ENCODE assay signal across 24 cellular contexts in the genomic region with DNA sequence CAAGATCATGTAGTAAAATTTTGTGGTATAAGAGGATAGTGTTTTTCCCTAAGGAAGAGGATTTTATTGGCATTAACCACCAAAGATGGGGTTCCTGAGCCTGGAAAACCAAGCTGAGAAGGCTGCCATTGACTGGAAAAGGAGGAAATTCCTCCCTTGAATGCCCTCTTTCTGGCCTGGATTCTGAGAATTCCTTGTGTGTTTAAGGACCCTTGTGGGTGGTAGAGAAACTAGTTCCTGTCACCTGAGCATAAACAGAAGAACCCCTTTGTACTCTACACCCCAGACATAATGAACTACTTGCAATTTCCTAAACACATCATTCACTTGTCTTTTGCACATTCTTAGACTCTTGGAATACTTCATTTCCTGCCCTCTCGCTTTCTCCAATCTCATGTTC. TPM values are rescaled to one million over a fixed set of nuclear protein-coding genes. Genes with fewer than 3 reads are reported as not detected.
DNase-seq lines count a peak whose midpoint lies in the region; ATAC-seq and TF ChIP-seq lines count a peak whose summit lies in the region.
"Had no signal": no experiment of that assay in that cellular context is flagged by ENCODE, and none has a peak within 500 bp of the region (broad histone marks: within the 10 kb centered on the region; RNA-seq: fewer than 3 reads in every experiment).

No MANE protein-coding gene starts in this region.

- peak overlapping the region; percentile 24 for H3K4me3 Mint-ChIP-seq in progenitor cell of endocrine pancreas (ENCODE audit: low read depth)
- H3K4me3 Mint-ChIP-seq: activated naive CD4-positive, alpha-beta T cell treated with anti-CD3 and anti-CD28 coated beads, Interleukin-2, amount 10 ng/mL, durations not matched to agents 7 days and 5 days; activated T-helper 1 cell treated with anti-CD3 and anti-CD28 coated beads, Interleukin-12 subunit alpha, Interleukin-12 subunit beta, Interleukin-2, Interleukin-4 antibody, amounts not matched to agents 30 ng/mL and 10 ng/mL and 1 ng/mL, durations not matched to agents 14 hours and 24 hours and 36 hours; natural killer cell had no signal

- H2AFZ ChIP-seq in SK-N-SH (ENCODE audit: low read depth) = no peak overlapping the region

- H3K4me3 ChIP-seq in HUES48 (ENCODE audit: low read depth, low read length) (0 out of 2 replicates have a peak overlapping the region, but pooled peaks have one; percentile 7), ectodermal cell (ENCODE audit: insufficient read depth, low read depth, low read length) (no peak overlapping the region), SK-N-SH (ENCODE audit: low read depth in 2 of 2, low read length in 1 of 2) (no peak overlapping the region)
- H3K4me3 ChIP-seq: left lung, psoas muscle, SJCRH30, stomach, tibial artery had no signal

- DNase-seq in islet precursor cell (peak; percentile 63), progenitor cell of endocrine pancreas (ENCODE audit: low spot score, unreplicated experiment) (no peak), GM19240 (ENCODE audit: insufficient read length, low spot score) (no peak), cerebellar nuclear complex (lab: John Stamatoyannopoulos, UW) (no peak), SK-N-SH (no peak)
- DNase-seq: activated CD4-positive, alpha-beta T cell treated with anti-CD3 and anti-CD28 coated beads for 48 hours; activated naive CD4-positive, alpha-beta T cell treated with anti-CD3 and anti-CD28 coated beads, Interleukin-2, amount 10 ng/mL, durations not matched to agents 7 days and 5 days; amygdala; EL; left lung; natural killer cell; NCI-H146; NCI-H524 treated with DMSO at 0.1 percent for 48 hours; NK-92 treated with Interleukin-12 subunit alpha and Interleukin-12 subunit beta, amount 100 ng/mL, for 24 hours; psoas muscle; SJCRH30; stomach; tibial artery had no signal

- peaks cover 28% of the 10 kb centered on the region for H3K36me3 ChIP-seq in HUES48 (ENCODE audit: control insufficient read depth, insufficient read depth, low read length)
- peaks cover 13% of the 10 kb centered on the region for H3K36me3 ChIP-seq in ectodermal cell (ENCODE audit: control insufficient read depth, insufficient read depth, low read length)
- H3K36me3 ChIP-seq in SK-N-SH (replicated peaks in 1 of 2; ENCODE audit: control insufficient read depth in 1 of 2, insufficient read depth in 2 of 2, low read length in 1 of 2) = peaks cover 30 to 42% of the 10 kb centered on the region in 2 experiments

- H3K9ac ChIP-seq in HUES48 (ENCODE audit: low read depth, low read length) = peak overlapping the region; percentile 33; the same call in 1 of the 2 replicates
- H3K9ac ChIP-seq in SK-N-SH = no peak overlapping the region
- H3K9ac ChIP-seq: KMS-11 had no signal

- CTCF ChIA-PET in SK-N-SH (lab: Yijun Ruan, JAX) = interaction anchor here (1.3 to 2.0 kb wide), 2 partner anchors 11 to 54 kb away, joined by 5 read pairs; no protein-coding TSS in a partner anchor

- H3K4me1 Mint-ChIP-seq in progenitor cell of endocrine pancreas (ENCODE audit: low read depth) = peaks cover 20% of the 10 kb centered on the region

- no peaks in the 10 kb centered on the region for H3K9me2 ChIP-seq in SK-N-SH

- no peak for TF ChIP-seq EP300 in SK-N-SH (IDR thresholded peaks at IDR 0.05; ENCODE audit: borderline replicate concordance in 1 of 2, low read depth in 1 of 2, low read length in 1 of 2)

- no peaks in the 10 kb centered on the region for H3K9me3 Mint-ChIP-seq in progenitor cell of endocrine pancreas (ENCODE audit: low read depth)
- H3K9me3 Mint-ChIP-seq: activated naive CD4-positive, alpha-beta T cell treated with anti-CD3 and anti-CD28 coated beads, Interleukin-2, amount 10 ng/mL, durations not matched to agents 7 days and 5 days; activated T-helper 1 cell treated with anti-CD3 and anti-CD28 coated beads, Interleukin-12 subunit alpha, Interleukin-12 subunit beta, Interleukin-2, Interleukin-4 antibody, amounts not matched to agents 30 ng/mL and 10 ng/mL and 1 ng/mL, durations not matched to agents 14 hours and 24 hours and 36 hours; natural killer cell had no signal

- peaks cover 19% of the 10 kb centered on the region for H3K4me1 ChIP-seq in HUES48 (ENCODE audit: control insufficient read depth, insufficient read depth, low read length)
- H3K4me1 ChIP-seq in ectodermal cell (ENCODE audit: control insufficient read depth, insufficient read depth, low read length) = no peaks in the 10 kb centered on the region
- H3K4me1 ChIP-seq in SK-N-SH (ENCODE audit: control insufficient read depth in 1 of 2, insufficient read depth in 2 of 2, low read depth in 1 of 2, low read length in 1 of 2) = no peaks in the 10 kb centered on the region; a peak in 2 of 4 replicates
- H3K4me1 ChIP-seq: SJCRH30, stomach, tibial artery had no signal

- H3K27me3 Mint-ChIP-seq in progenitor cell of endocrine pancreas = no peaks in the 10 kb centered on the region
- H3K27me3 Mint-ChIP-seq: activated naive CD4-positive, alpha-beta T cell treated with anti-CD3 and anti-CD28 coated beads, Interleukin-2, amount 10 ng/mL, durations not matched to agents 7 days and 5 days had no signal

- H3K27ac ChIP-seq in HUES48 (ENCODE audit: low read depth, low read length) (peak overlapping the region; percentile 29), ectodermal cell (ENCODE audit: insufficient read depth, low read depth, low read length, poor library complexity, severe bottlenecking) (peak overlapping the region; percentile 51), SK-N-SH (ENCODE audit: low read depth in 2 of 2, low read length in 1 of 2) (no peak overlapping the region)
- H3K27ac ChIP-seq: C4-2B, KMS-11, left lung, psoas muscle, SJCRH30, stomach, tibial artery had no signal

- no peak for TF ChIP-seq RAD21 in SK-N-SH (IDR thresholded peaks at IDR 0.05; ENCODE audit: low read length)

- peaks cover 20% of the 10 kb centered on the region for H3K36me3 Mint-ChIP-seq in progenitor cell of endocrine pancreas (ENCODE audit: insufficient read depth)

- no peaks in the 10 kb centered on the region for H3K79me2 ChIP-seq in SK-N-SH (ENCODE audit: insufficient read depth)

- no peak overlapping the region for H3K4me2 ChIP-seq in SK-N-SH
- H3K4me2 ChIP-seq: KMS-11 had no signal

- no peaks in the 10 kb centered on the region for H4K20me1 ChIP-seq in SK-N-SH (ENCODE audit: insufficient read depth)

- no peak for ATAC-seq in GM21576 (IDR thresholded peaks at IDR 0.05; ENCODE audit: unreplicated experiment)
- ATAC-seq: left lung, natural killer cell had no signal

- POLR2A ChIA-PET in SK-N-SH (lab: Yijun Ruan, JAX) = no interaction called here

- TF ChIP-seq CTCF in progenitor cell of endocrine pancreas (IDR thresholded peaks at IDR 0.05; ENCODE audit: unreplicated experiment) (no peak), SK-N-SH (IDR thresholded peaks at IDR 0.05) (no peak)

- 94 to 96% methylated on average over 1 of the region's 1 CpG for WGBS in ectodermal cell, 2 experiments
- WGBS in SK-N-SH (ENCODE audit: low lambda C conversion rate) = 96% methylated on average over 1 of the region's 1 CpG

- peaks cover 5% of the 10 kb centered on the region for H3F3A ChIP-seq in SK-N-SH (replicated peaks; ENCODE audit: insufficient read depth)

- H3K27me3 ChIP-seq in HUES48 (ENCODE audit: control insufficient read depth, insufficient read depth, low read length) (no peaks in the 10 kb centered on the region), ectodermal cell (ENCODE audit: control insufficient read depth, insufficient read depth, low read length, poor library complexity, severe bottlenecking) (no peaks in the 10 kb centered on the region), SK-N-SH (ENCODE audit: insufficient read depth) (no peaks in the 10 kb centered on the region)
- H3K27me3 ChIP-seq: left lung, SJCRH30, stomach, tibial artery had no signal

- peak overlapping the region; percentile 54 for H3K27ac Mint-ChIP-seq in progenitor cell of endocrine pancreas
- H3K27ac Mint-ChIP-seq: activated naive CD4-positive, alpha-beta T cell treated with anti-CD3 and anti-CD28 coated beads, Interleukin-2, amount 10 ng/mL, durations not matched to agents 7 days and 5 days; activated T-helper 1 cell treated with anti-CD3 and anti-CD28 coated beads, Interleukin-12 subunit alpha, Interleukin-12 subunit beta, Interleukin-2, Interleukin-4 antibody, amounts not matched to agents 30 ng/mL and 10 ng/mL and 1 ng/mL, durations not matched to agents 14 hours and 24 hours and 36 hours had no signal

- H3K9me3 ChIP-seq in HUES48 (ENCODE audit: control insufficient read depth, insufficient read depth, low read length) (no peaks in the 10 kb centered on the region), ectodermal cell (ENCODE audit: control insufficient read depth, low read length) (no peaks in the 10 kb centered on the region), SK-N-SH (no peaks in the 10 kb centered on the region; the same call in 1 of the 2 replicates)
- H3K9me3 ChIP-seq: left lung, psoas muscle, SJCRH30, stomach, tibial artery had no signal

TF ChIP-seq in SK-N-SH, 30 proteins besides CTCF, POLR2A, EP300 and RAD21 (continues in another document):
- TF ChIP-seq, protein P1, sequence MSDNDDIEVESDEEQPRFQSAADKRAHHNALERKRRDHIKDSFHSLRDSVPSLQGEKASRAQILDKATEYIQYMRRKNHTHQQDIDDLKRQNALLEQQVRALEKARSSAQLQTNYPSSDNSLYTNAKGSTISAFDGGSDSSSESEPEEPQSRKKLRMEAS (IDR thresholded peaks at IDR 0.05; ENCODE audit: low read depth) = no peak
- no peak for TF ChIP-seq TCF12 (IDR thresholded peaks at IDR 0.05)
- no peak for TF ChIP-seq MXI1 (IDR thresholded peaks at IDR 0.05; ENCODE audit: low read depth, low read length)

RNA-seq across cellular contexts. Expression of a gene that starts 33.1 kb away (rescaled TPM):
- polyA plus RNA-seq in ectodermal cell (2013, experiment 1 of 4) = 28.4 TPM
- 29.9 TPM for polyA plus RNA-seq in ectodermal cell (2013, experiment 2 of 4)
- 25.5 TPM for polyA plus RNA-seq in ectodermal cell (2013, experiment 3 of 4)
- 25.2 TPM for polyA plus RNA-seq in ectodermal cell (2013, experiment 4 of 4)
- 48.7 and 49.7 TPM in 2 replicates for total RNA-seq in progenitor cell of endocrine pancreas
- polyA plus RNA-seq in SK-N-SH (2012; rRNA removed) = 2.9 and 4.2 TPM in 2 replicates
- 4.6 and 5.5 TPM in 2 replicates for polyA plus RNA-seq in SK-N-SH (2012; cell fraction: cytosol; rRNA removed)
- polyA plus RNA-seq in SK-N-SH (2012; cell fraction: nucleus; rRNA removed) = 4.1 and 11.6 TPM in 2 replicates

RNA-seq across cellular contexts. Expression of a gene that starts 39.4 kb away (rescaled TPM):
- 30.7 TPM for polyA plus RNA-seq in ectodermal cell (2013, experiment 1 of 4)
- 31.2 TPM for polyA plus RNA-seq in ectodermal cell (2013, experiment 2 of 4)
- 25.1 TPM for polyA plus RNA-seq in ectodermal cell (2013, experiment 3 of 4)
- polyA plus RNA-seq in ectodermal cell (2013, experiment 4 of 4) = 31.9 TPM
- total RNA-seq in progenitor cell of endocrine pancreas = 29.5 and 32.0 TPM in 2 replicates
- 11.8 and 15.1 TPM in 2 replicates for polyA plus RNA-seq in SK-N-SH (2012; rRNA removed)
- polyA plus RNA-seq in SK-N-SH (2012; cell fraction: cytosol; rRNA removed) = 19.7 and 20.1 TPM in 2 replicates
- polyA plus RNA-seq in SK-N-SH (2012; cell fraction: nucleus; rRNA removed) = 4.6 and 8.9 TPM in 2 replicates

RNA-seq across cellular contexts. Expression of a gene that starts 43.9 kb away (rescaled TPM):
- 54.6 TPM for polyA plus RNA-seq in ectodermal cell (2013, experiment 1 of 4)
- 59.2 TPM for polyA plus RNA-seq in ectodermal cell (2013, experiment 2 of 4)
- polyA plus RNA-seq in ectodermal cell (2013, experiment 3 of 4) = 31.1 TPM
- polyA plus RNA-seq in ectodermal cell (2013, experiment 4 of 4) = 32.6 TPM
- 78.4 and 83.2 TPM in 2 replicates for total RNA-seq in progenitor cell of endocrine pancreas
- 12.7 and 20.6 TPM in 2 replicates for polyA plus RNA-seq in SK-N-SH (2012; rRNA removed)
- 19.3 and 24.1 TPM in 2 replicates for polyA plus RNA-seq in SK-N-SH (2012; cell fraction: cytosol; rRNA removed)
- polyA plus RNA-seq in SK-N-SH (2012; cell fraction: nucleus; rRNA removed) = 9.7 and 18.0 TPM in 2 replicates

Comparison
In these comparisons a context has a peak if more than half of its experiments do, and no peak if none do; other contexts are left out.
1. H3K27ac ChIP-seq: peak in HUES48 (single experiment) and ectodermal cell (single experiment); none in SK-N-SH (0 of 2).